13 cellular contexts compared by ENCODE assay signal in genomic region chr4:16203083-16203482, GRCh38. TPM values are rescaled to one million over a fixed set of nuclear protein-coding genes. Genes with fewer than 3 reads are reported as not detected.
DNase-seq lines count a peak whose midpoint lies in the region; ATAC-seq and TF ChIP-seq lines count a peak whose summit lies in the region.
"Had no signal": no experiment of that assay in that cellular context is flagged by ENCODE, and none has a peak within 500 bp of the region (broad histone marks: within the 10 kb centered on the region; RNA-seq: fewer than 3 reads in every experiment).

No MANE protein-coding gene starts in this region.

- peaks cover 21% of the 10 kb centered on the region for H3K4me1 Mint-ChIP-seq in activated naive CD4-positive, alpha-beta T cell treated with anti-CD3 and anti-CD28 coated beads, Interleukin-2, amount 10 ng/mL, durations not matched to agents 7 days and 5 days
- H3K4me1 Mint-ChIP-seq in activated CD4-positive, alpha-beta memory T cell treated with anti-CD3 and anti-CD28 coated beads for 36 hours (ENCODE audit: low read depth) = peaks cover 37% of the 10 kb centered on the region

- H3K27me3 ChIP-seq in HL-60 (ENCODE audit: insufficient read depth, poor library complexity, severe bottlenecking) (no peaks in the 10 kb centered on the region), dorsolateral prefrontal cortex (no peaks in the 10 kb centered on the region)

- H3K9me3 Mint-ChIP-seq in activated naive CD4-positive, alpha-beta T cell treated with anti-CD3 and anti-CD28 coated beads, Interleukin-2, amount 50 U/mL, for 72 hours = no peaks in the 10 kb centered on the region
- H3K9me3 Mint-ChIP-seq in activated naive CD4-positive, alpha-beta T cell treated with anti-CD3 and anti-CD28 coated beads, Interleukin-2, amount 10 ng/mL, durations not matched to agents 7 days and 5 days = no peaks in the 10 kb centered on the region
- H3K9me3 Mint-ChIP-seq in activated CD4-positive, alpha-beta memory T cell treated with anti-CD3 and anti-CD28 coated beads for 36 hours = no peaks in the 10 kb centered on the region
- H3K9me3 Mint-ChIP-seq: CD4-positive, alpha-beta T cell had no signal

- no peak for TF ChIP-seq CTCF in HL-60 (IDR thresholded peaks at IDR 0.05; ENCODE audit: insufficient read depth, low read length)
- no peak for TF ChIP-seq CTCF in dorsolateral prefrontal cortex (IDR thresholded peaks at IDR 0.05 in 54 of 56, conservative IDR thresholded peaks at IDR 0.05 in 2 of 56; ENCODE audit: low read depth in 1 of 56, partially characterized antibody in 56 of 56)

- DNase-seq in activated naive CD4-positive, alpha-beta T cell treated with anti-CD3 and anti-CD28 coated beads, Interleukin-2, amount 50 U/mL, for 72 hours (ENCODE audit: low spot score in 2 of 2) = no peak
- DNase-seq in activated naive CD4-positive, alpha-beta T cell treated with anti-CD3 and anti-CD28 coated beads, Interleukin-2, amount 10 ng/mL, durations not matched to agents 7 days and 5 days = no peak
- DNase-seq in HL-60 (ENCODE audit: low read depth in 1 of 2, low spot score in 1 of 2) = no peak
- DNase-seq in dorsolateral prefrontal cortex = no peak
- no peak for DNase-seq in activated CD4-positive, alpha-beta memory T cell treated with anti-CD3 and anti-CD28 coated beads for 36 hours
- no peak for DNase-seq in iPS-NIHi7 (ENCODE audit: extremely low spot score)
- DNase-seq: C1 segment of cervical spinal cord; CD4-positive, alpha-beta T cell; DMS79 treated with DMSO at 0.1 percent for 48 hours; EL had no signal

- peak; percentile 26 to 55 for ATAC-seq in activated naive CD4-positive, alpha-beta T cell treated with anti-CD3 and anti-CD28 coated beads, Interleukin-2, amount 50 U/mL, for 72 hours
- no peak for ATAC-seq in HG03342 (IDR thresholded peaks at IDR 0.05; ENCODE audit: unreplicated experiment)

- H3K4me3 Mint-ChIP-seq in activated naive CD4-positive, alpha-beta T cell treated with anti-CD3 and anti-CD28 coated beads, Interleukin-2, amount 10 ng/mL, durations not matched to agents 7 days and 5 days = no peak overlapping the region
- no peak overlapping the region for H3K4me3 Mint-ChIP-seq in activated CD4-positive, alpha-beta memory T cell treated with anti-CD3 and anti-CD28 coated beads for 36 hours
- H3K4me3 Mint-ChIP-seq: B cell; CD4-positive, alpha-beta T cell had no signal

- CTCF ChIA-PET in activated naive CD4-positive, alpha-beta T cell treated with anti-CD3 and anti-CD28 coated beads, Interleukin-2, amount 10 ng/mL, durations not matched to agents 7 days and 5 days (lab: Charles Lee) = no interaction called here
- CTCF ChIA-PET in activated CD4-positive, alpha-beta memory T cell treated with anti-CD3 and anti-CD28 coated beads for 36 hours (lab: Charles Lee) = no interaction called here

- intact Hi-C loops in dorsolateral prefrontal cortex (cut with DNase I) = no loop called here
- intact Hi-C loops in activated CD4-positive, alpha-beta memory T cell treated with anti-CD3 and anti-CD28 coated beads for 36 hours (cut with micrococcal nuclease) = no loop called here

- no peak overlapping the region for H3K4me3 ChIP-seq in HL-60 (replicated peaks; ENCODE audit: insufficient read depth, low read length)
- no peak overlapping the region for H3K4me3 ChIP-seq in dorsolateral prefrontal cortex
- H3K4me3 ChIP-seq: HAP-1 had no signal

- no peak overlapping the region for H3K27ac Mint-ChIP-seq in activated naive CD4-positive, alpha-beta T cell treated with anti-CD3 and anti-CD28 coated beads, Interleukin-2, amount 50 U/mL, for 72 hours
- H3K27ac Mint-ChIP-seq in activated naive CD4-positive, alpha-beta T cell treated with anti-CD3 and anti-CD28 coated beads, Interleukin-2, amount 10 ng/mL, durations not matched to agents 7 days and 5 days = no peak overlapping the region
- H3K27ac Mint-ChIP-seq in activated CD4-positive, alpha-beta memory T cell treated with anti-CD3 and anti-CD28 coated beads for 36 hours = no peak overlapping the region
- H3K27ac Mint-ChIP-seq: B cell; CD4-positive, alpha-beta T cell had no signal

- no peaks in the 10 kb centered on the region for H3K27me3 Mint-ChIP-seq in activated naive CD4-positive, alpha-beta T cell treated with anti-CD3 and anti-CD28 coated beads, Interleukin-2, amount 10 ng/mL, durations not matched to agents 7 days and 5 days
- no peaks in the 10 kb centered on the region for H3K27me3 Mint-ChIP-seq in activated CD4-positive, alpha-beta memory T cell treated with anti-CD3 and anti-CD28 coated beads for 36 hours
- H3K27me3 Mint-ChIP-seq: B cell; CD4-positive, alpha-beta T cell had no signal

- H3K27ac ChIP-seq in HL-60 (replicated peaks) (peak overlapping the region; percentile 36; the same call in 1 of the 2 replicates), dorsolateral prefrontal cortex (peak overlapping the region in 43 of 59 donors; percentile 1 to 79 (median 39))

- H3K36me3 Mint-ChIP-seq in activated naive CD4-positive, alpha-beta T cell treated with anti-CD3 and anti-CD28 coated beads, Interleukin-2, amount 50 U/mL, for 72 hours = no peaks in the 10 kb centered on the region
- peaks cover 18% of the 10 kb centered on the region for H3K36me3 Mint-ChIP-seq in activated naive CD4-positive, alpha-beta T cell treated with anti-CD3 and anti-CD28 coated beads, Interleukin-2, amount 10 ng/mL, durations not matched to agents 7 days and 5 days
- H3K36me3 Mint-ChIP-seq in activated CD4-positive, alpha-beta memory T cell treated with anti-CD3 and anti-CD28 coated beads for 36 hours = peaks cover 19% of the 10 kb centered on the region

- POLR2A ChIA-PET in activated CD4-positive, alpha-beta memory T cell treated with anti-CD3 and anti-CD28 coated beads for 36 hours (lab: Charles Lee) = no interaction called here

RNA-seq across cellular contexts. Expression of gene TAPT1, which starts 23.2 kb away (rescaled TPM):
- 10 to 100 TPM; 33.6 to 52.5 TPM for total RNA-seq in activated naive CD4-positive, alpha-beta T cell treated with anti-CD3 and anti-CD28 coated beads, Interleukin-2, amount 50 U/mL, for 72 hours
- total RNA-seq in dorsolateral prefrontal cortex = 100 to 1,000 TPM in 4 of 120 experiments, 10 to 100 TPM in 116; 59.3 to 107 (median 81.7) TPM
- total RNA-seq in activated CD4-positive, alpha-beta memory T cell treated with anti-CD3 and anti-CD28 coated beads for 36 hours = 10 to 100 TPM; 35.6 TPM
